In genomic region chr13:110652231-110652730, GRCh38 we compare ENCODE assay signal across 11 cellular contexts.
"Had no signal": no experiment of that assay in that cellular context is flagged by ENCODE, and none has a peak within 500 bp of the region (broad histone marks: within the 10 kb centered on the region; RNA-seq: fewer than 3 reads in every experiment).

No MANE protein-coding gene starts in this region.

- H3K4me3 Mint-ChIP-seq: activated CD8-positive, alpha-beta T cell treated with anti-CD3 and anti-CD28 coated beads for 36 hours; activated naive CD4-positive, alpha-beta T cell treated with anti-CD3 and anti-CD28 coated beads, Interleukin-2, amount 50 U/mL, for 24 hours had no signal

- H3K27me3 Mint-ChIP-seq: activated CD8-positive, alpha-beta T cell treated with anti-CD3 and anti-CD28 coated beads for 36 hours; activated naive CD4-positive, alpha-beta T cell treated with anti-CD3 and anti-CD28 coated beads, Interleukin-2, amount 50 U/mL, for 24 hours had no signal

- H3K27ac Mint-ChIP-seq: activated CD8-positive, alpha-beta T cell treated with anti-CD3 and anti-CD28 coated beads for 36 hours; activated naive CD4-positive, alpha-beta T cell treated with anti-CD3 and anti-CD28 coated beads, Interleukin-2, amount 50 U/mL, for 24 hours had no signal

- H3K27ac ChIP-seq: body of pancreas, esophagus muscularis mucosa, ovary had no signal

- H3K9me3 Mint-ChIP-seq: activated CD8-positive, alpha-beta T cell treated with anti-CD3 and anti-CD28 coated beads for 36 hours; activated naive CD4-positive, alpha-beta T cell treated with anti-CD3 and anti-CD28 coated beads, Interleukin-2, amount 50 U/mL, for 24 hours had no signal

- H3K27me3 ChIP-seq: body of pancreas, esophagus muscularis mucosa, ovary had no signal

- ATAC-seq: activated CD8-positive, alpha-beta T cell treated with anti-CD3 and anti-CD28 coated beads for 36 hours; body of pancreas; left lobe of liver had no signal

- DNase-seq: activated CD4-positive, alpha-beta T cell treated with anti-CD3 and anti-CD28 coated beads for 4 hours; activated CD8-positive, alpha-beta T cell treated with anti-CD3 and anti-CD28 coated beads for 36 hours; amniotic stem cell; ovary; stimulated activated CD4-positive, alpha-beta T cell treated with anti-CD3 and anti-CD28 coated beads, Interleukin-15, amount 100 ng/mL, for 24 hours; stimulated activated CD4-positive, alpha-beta T cell treated with anti-CD3 and anti-CD28 coated beads, Interleukin-4, amount 100 ng/mL, for 24 hours; T1000 had no signal

- H3K9me3 ChIP-seq: body of pancreas, esophagus muscularis mucosa, ovary had no signal

- H3K4me3 ChIP-seq: body of pancreas, esophagus muscularis mucosa, ovary had no signal

- H3K4me1 ChIP-seq: body of pancreas, esophagus muscularis mucosa had no signal

- H3K36me3 ChIP-seq: ovary had no signal
